In the genomic region with DNA sequence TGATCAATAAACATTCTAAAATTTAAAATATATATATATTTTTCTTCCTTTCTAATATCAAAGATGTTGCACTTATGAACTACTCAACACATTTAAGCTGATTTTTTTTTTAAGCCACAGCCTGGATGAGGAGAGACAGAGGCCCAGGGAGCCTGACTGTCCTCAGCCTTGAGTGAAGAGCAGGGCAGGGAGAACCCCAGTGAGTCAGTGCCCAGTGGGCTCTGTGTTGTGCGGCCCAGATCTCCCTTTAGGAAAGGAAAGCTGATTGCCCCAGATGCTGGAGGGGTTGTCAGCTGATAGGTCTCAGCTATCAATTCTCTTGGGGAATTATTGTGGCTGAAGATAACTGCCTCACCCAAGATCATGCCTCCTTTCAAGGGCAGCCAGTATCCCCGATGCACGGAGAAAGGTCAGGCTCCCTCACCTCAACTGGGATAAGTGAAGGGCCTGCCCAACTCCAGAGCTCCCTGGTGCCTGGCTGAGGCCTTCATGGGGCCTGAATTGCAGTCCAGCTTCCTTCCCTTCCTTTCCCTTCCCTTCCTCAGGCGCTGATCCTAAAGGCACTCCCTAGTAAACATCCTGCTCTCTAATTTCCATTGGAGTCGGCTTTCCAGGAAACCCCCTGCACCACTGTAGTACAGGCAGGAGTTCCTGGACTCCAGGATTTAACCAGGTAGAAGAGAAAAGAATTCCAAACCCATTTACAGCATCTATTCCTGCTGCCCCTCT, we compare ENCODE assay signal across 22 cellular contexts.
"Had no signal": no experiment of that assay in that cellular context is flagged by ENCODE, and none has a peak within 500 bp of the region (broad histone marks: within the 10 kb centered on the region; RNA-seq: fewer than 3 reads in every experiment).

No MANE protein-coding gene starts in this region.

- FAIRE-seq: colon, endometrium, pancreas, TTC549 had no signal

- H3K4me1 Mint-ChIP-seq: activated naive CD8-positive, alpha-beta T cell treated with anti-CD3 and anti-CD28 coated beads, Interleukin-2, amount 10 ng/mL, durations not matched to agents 7 days and 5 days; brain; memory B cell; naive thymus-derived CD8-positive, alpha-beta T cell had no signal

- H3K9me3 ChIP-seq: neutrophil, pancreas, thyroid gland had no signal

- H3K36me3 ChIP-seq: neutrophil, pancreas, thyroid gland had no signal

- H3K4me3 ChIP-seq: esophagus muscularis mucosa, mucosa of descending colon, pancreas, thyroid gland had no signal

- H3K27me3 ChIP-seq: esophagus muscularis mucosa, neutrophil, pancreas, thyroid gland had no signal

- H3K36me3 Mint-ChIP-seq: activated naive CD8-positive, alpha-beta T cell treated with anti-CD3 and anti-CD28 coated beads, Interleukin-2, amount 10 ng/mL, durations not matched to agents 7 days and 5 days; brain had no signal

- H3K27me3 Mint-ChIP-seq: activated CD8-positive, alpha-beta T cell treated with anti-CD3 and anti-CD28 coated beads for 36 hours; naive thymus-derived CD8-positive, alpha-beta T cell had no signal

- ATAC-seq: activated CD8-positive, alpha-beta T cell treated with anti-CD3 and anti-CD28 coated beads for 36 hours; mucosa of descending colon; naive thymus-derived CD8-positive, alpha-beta T cell; pancreas; sciatic nerve; stimulated activated naive B cell treated with anti-CD40 and anti-IgM and Interleukin-4, amounts not matched to agents 10 μg/mL and 1 μg/mL and 100 μg/mL, for 72 hours had no signal

- H3K4me3 Mint-ChIP-seq: activated CD8-positive, alpha-beta T cell treated with anti-CD3 and anti-CD28 coated beads for 36 hours; activated naive CD8-positive, alpha-beta T cell treated with anti-CD3 and anti-CD28 coated beads, Interleukin-2, amount 10 ng/mL, durations not matched to agents 7 days and 5 days; activated T-cell treated with anti-CD3 and anti-CD28 coated beads, Interleukin-2, amount 50 U/mL, for 24 hours; brain; memory B cell; naive thymus-derived CD8-positive, alpha-beta T cell; stimulated activated naive B cell treated with anti-CD40 and anti-IgM and Interleukin-4, amounts not matched to agents 10 μg/mL and 1 μg/mL and 100 μg/mL, for 72 hours had no signal

- H3K27ac ChIP-seq: neutrophil, pancreas, thyroid gland had no signal

- H3K27ac Mint-ChIP-seq: activated CD8-positive, alpha-beta T cell treated with anti-CD3 and anti-CD28 coated beads for 36 hours; activated naive CD8-positive, alpha-beta T cell treated with anti-CD3 and anti-CD28 coated beads, Interleukin-2, amount 10 ng/mL, durations not matched to agents 7 days and 5 days; activated T-cell treated with anti-CD3 and anti-CD28 coated beads, Interleukin-2, amount 50 U/mL, for 24 hours; activated T-helper 2 cell treated with anti-CD3 and anti-CD28 coated beads, Interferon-gamma antibody, Interleukin-2, Interleukin-4, amounts not matched to agents 10 μg/mL and 5 μg/mL and 100 μg/mL, durations not matched to agents 14 hours and 24 hours and 36 hours; brain; memory B cell; naive thymus-derived CD8-positive, alpha-beta T cell; stimulated activated naive B cell treated with anti-CD40 and anti-IgM and Interleukin-4, amounts not matched to agents 10 μg/mL and 1 μg/mL and 100 μg/mL, for 72 hours had no signal

- DNase-seq: activated CD4-positive, alpha-beta T cell treated with anti-CD3 and anti-CD28 coated beads for 4 hours; activated CD8-positive, alpha-beta T cell treated with anti-CD3 and anti-CD28 coated beads for 36 hours; activated naive CD4-positive, alpha-beta T cell treated with Interleukin-2 at 50 U/mL for 16 hours; activated naive CD8-positive, alpha-beta T cell treated with anti-CD3 and anti-CD28 coated beads, Interleukin-2, amount 10 ng/mL, durations not matched to agents 7 days and 5 days; activated T-cell treated with anti-CD3 and anti-CD28 coated beads, Interleukin-2, amount 50 U/mL, for 24 hours; anterior cingulate cortex; central memory CD4-positive, alpha-beta T cell; mucosa of descending colon; naive thymus-derived CD8-positive, alpha-beta T cell; pancreas; stimulated activated CD4-positive, alpha-beta T cell treated with anti-CD3 and anti-CD28 coated beads, Interleukin-4, amount 100 ng/mL, for 4 hours; stimulated activated naive B cell treated with anti-CD40 and anti-IgM and Interleukin-4, amounts not matched to agents 10 μg/mL and 1 μg/mL and 100 μg/mL, for 72 hours; thyroid gland had no signal

- H3K4me1 ChIP-seq: pancreas, thyroid gland had no signal
